1 cellular context compared by ENCODE assay signal in the genomic region with DNA sequence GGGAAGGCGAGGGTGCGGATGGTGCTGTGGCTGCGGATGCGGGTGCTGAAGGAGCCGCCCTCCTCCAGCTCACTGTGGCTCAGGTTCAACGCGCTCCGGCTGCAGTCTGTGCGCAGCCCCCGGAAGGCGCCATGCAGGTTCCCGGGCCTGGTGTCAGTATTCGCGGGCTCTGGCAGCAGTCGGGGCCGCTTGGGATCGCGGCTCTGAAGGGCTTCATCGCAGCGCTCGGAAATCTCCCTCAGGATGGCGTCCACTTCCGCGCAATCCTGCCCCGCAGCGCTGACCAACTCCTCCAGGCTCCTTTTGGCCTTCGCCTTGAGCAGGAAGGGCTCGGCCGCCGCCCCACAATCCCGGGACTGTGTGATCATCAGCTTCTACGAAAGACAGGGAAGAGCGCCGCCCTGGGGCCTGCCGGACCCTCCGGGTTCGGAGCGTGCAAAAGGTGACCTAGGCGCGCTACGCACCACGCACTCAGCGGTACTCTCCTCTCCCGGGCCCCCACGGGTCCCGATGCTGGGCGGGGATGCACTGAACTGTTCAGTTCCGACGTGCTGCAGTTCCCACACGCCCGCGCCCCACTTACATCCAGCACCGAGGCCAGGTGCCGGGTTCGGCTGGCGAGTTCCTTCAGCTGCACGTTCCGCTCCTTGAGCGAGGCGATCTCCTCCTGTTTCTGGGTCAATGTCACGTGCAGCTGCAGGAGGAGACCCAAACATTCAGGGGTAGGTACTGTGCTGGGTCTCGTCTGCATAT.
TF ChIP-seq lines count a peak whose summit lies in the region.

No MANE protein-coding gene starts in this region.

TF ChIP-seq in SK-N-SH treated with all-trans-retinoic acid at 6 μM for 48 hours, 23 proteins besides CTCF, POLR2A, EP300 and RAD21 (continued from another document):
- TF ChIP-seq, protein P1, sequence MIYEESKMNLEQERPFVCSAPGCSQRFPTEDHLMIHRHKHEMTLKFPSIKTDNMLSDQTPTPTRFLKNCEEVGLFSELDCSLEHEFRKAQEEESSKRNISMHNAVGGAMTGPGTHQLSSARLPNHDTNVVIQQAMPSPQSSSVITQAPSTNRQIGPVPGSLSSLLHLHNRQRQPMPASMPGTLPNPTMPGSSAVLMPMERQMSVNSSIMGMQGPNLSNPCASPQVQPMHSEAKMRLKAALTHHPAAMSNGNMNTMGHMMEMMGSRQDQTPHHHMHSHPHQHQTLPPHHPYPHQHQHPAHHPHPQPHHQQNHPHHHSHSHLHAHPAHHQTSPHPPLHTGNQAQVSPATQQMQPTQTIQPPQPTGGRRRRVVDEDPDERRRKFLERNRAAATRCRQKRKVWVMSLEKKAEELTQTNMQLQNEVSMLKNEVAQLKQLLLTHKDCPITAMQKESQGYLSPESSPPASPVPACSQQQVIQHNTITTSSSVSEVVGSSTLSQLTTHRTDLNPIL (CRISPR knock-in tag; IDR thresholded peaks at IDR 0.05; ENCODE audit: low read depth) = no peak
- TF ChIP-seq ESRRG (CRISPR knock-in tag; IDR thresholded peaks at IDR 0.05) = no peak
- TF ChIP-seq ZNF565 (CRISPR knock-in tag; conservative IDR thresholded peaks at IDR 0.05; ENCODE audit: low read depth) = no peak
- no peak for TF ChIP-seq ZNF70 (CRISPR knock-in tag; IDR thresholded peaks at IDR 0.05)
- no peak for TF ChIP-seq OSR1 (CRISPR knock-in tag; IDR thresholded peaks at IDR 0.05)
- TF ChIP-seq, protein P2, sequence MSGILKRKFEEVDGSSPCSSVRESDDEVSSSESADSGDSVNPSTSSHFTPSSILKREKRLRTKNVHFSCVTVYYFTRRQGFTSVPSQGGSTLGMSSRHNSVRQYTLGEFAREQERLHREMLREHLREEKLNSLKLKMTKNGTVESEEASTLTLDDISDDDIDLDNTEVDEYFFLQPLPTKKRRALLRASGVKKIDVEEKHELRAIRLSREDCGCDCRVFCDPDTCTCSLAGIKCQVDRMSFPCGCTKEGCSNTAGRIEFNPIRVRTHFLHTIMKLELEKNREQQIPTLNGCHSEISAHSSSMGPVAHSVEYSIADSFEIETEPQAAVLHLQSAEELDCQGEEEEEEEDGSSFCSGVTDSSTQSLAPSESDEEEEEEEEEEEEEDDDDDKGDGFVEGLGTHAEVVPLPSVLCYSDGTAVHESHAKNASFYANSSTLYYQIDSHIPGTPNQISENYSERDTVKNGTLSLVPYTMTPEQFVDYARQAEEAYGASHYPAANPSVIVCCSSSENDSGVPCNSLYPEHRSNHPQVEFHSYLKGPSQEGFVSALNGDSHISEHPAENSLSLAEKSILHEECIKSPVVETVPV (CRISPR knock-in tag; IDR thresholded peaks at IDR 0.05) = no peak
- no peak for TF ChIP-seq PPARA (CRISPR knock-in tag; IDR thresholded peaks at IDR 0.05; ENCODE audit: borderline replicate concordance)
- TF ChIP-seq ZFP3 (CRISPR knock-in tag; IDR thresholded peaks at IDR 0.05) = no peak
